Comparison of ENCODE assay signal across 8 cellular contexts in genomic region chr20:8394308-8394945, GRCh38.
DNase-seq lines count a peak whose midpoint lies in the region; ATAC-seq and TF ChIP-seq lines count a peak whose summit lies in the region.

No MANE protein-coding gene starts in this region.

- H3K4me1 ChIP-seq in naive thymus-derived CD4-positive, alpha-beta T cell (ENCODE audit: control insufficient read depth in 2 of 2, insufficient read depth in 2 of 2, low read length in 2 of 2), result no peaks in the 10 kb centered on the region

- H3K4me3 Mint-ChIP-seq in naive thymus-derived CD4-positive, alpha-beta T cell, result no peak overlapping the region

- intact Hi-C loops in naive thymus-derived CD4-positive, alpha-beta T cell (cut with micrococcal nuclease), result loop anchor here in 1 of 2 donors (10.0 kb wide), 1 partner anchor 330 kb away; no protein-coding TSS in a partner anchor

- no peak overlapping the region for H3K27ac Mint-ChIP-seq in naive thymus-derived CD4-positive, alpha-beta T cell

- no peak overlapping the region for H3K4me3 ChIP-seq in naive thymus-derived CD4-positive, alpha-beta T cell (ENCODE audit: low read length)

- H3K36me3 ChIP-seq in naive thymus-derived CD4-positive, alpha-beta T cell (ENCODE audit: control insufficient read depth in 2 of 3, insufficient read depth in 3 of 3, low read length in 3 of 3), result no peaks in the 10 kb centered on the region

- peaks cover 0 to 4% (median 0%) of the 10 kb centered on the region in 11 donors for H3K9me3 Mint-ChIP-seq in naive thymus-derived CD4-positive, alpha-beta T cell

- DNase-seq in NOMO-1 treated with DMSO at 0.1 percent for 48 hours (lab: John Stamatoyannopoulos, UW; ENCODE audit: unreplicated experiment) (peak; percentile 95), NCI-H187 treated with DMSO at 0.1 percent for 48 hours (lab: John Stamatoyannopoulos, UW) (no peak), GM13977 (ENCODE audit: low spot score) (no peak), retina (no peak), NCI-H748 (lab: John Stamatoyannopoulos, UW; ENCODE audit: unreplicated experiment) (no peak)
- no peak for DNase-seq in naive thymus-derived CD4-positive, alpha-beta T cell

- in situ Hi-C loops in GM13977 (cut with MboI; ENCODE audit: low pct_unique_long_range_greater_than_20kb, low sequenced_read_pairs, unreplicated experiment), result no loop called here

- no peaks in the 10 kb centered on the region for H3K9me3 ChIP-seq in naive thymus-derived CD4-positive, alpha-beta T cell (ENCODE audit: control insufficient read depth in 2 of 3, low read length in 3 of 3)

- ATAC-seq in GM18870 (IDR thresholded peaks at IDR 0.05; ENCODE audit: unreplicated experiment) (peak; percentile 92), HG02759 (IDR thresholded peaks at IDR 0.05; ENCODE audit: unreplicated experiment) (peak; percentile 79)
- peak; percentile 83 for ATAC-seq in naive thymus-derived CD4-positive, alpha-beta T cell

- H3K4me1 Mint-ChIP-seq in naive thymus-derived CD4-positive, alpha-beta T cell, result no peaks in the 10 kb centered on the region

- H3K27me3 Mint-ChIP-seq in naive thymus-derived CD4-positive, alpha-beta T cell, result no peaks in the 10 kb centered on the region

- no peak overlapping the region for H3K27ac ChIP-seq in naive thymus-derived CD4-positive, alpha-beta T cell (ENCODE audit: low read depth, low read length)

- POLR2A ChIA-PET in naive thymus-derived CD4-positive, alpha-beta T cell (lab: Charles Lee), result no interaction called here

- CTCF ChIA-PET in naive thymus-derived CD4-positive, alpha-beta T cell (lab: Charles Lee), result interaction anchor here (1.1 kb wide), 1 partner anchor 141 kb away, joined by 4 read pairs; no protein-coding TSS in a partner anchor

- H3K27me3 ChIP-seq in naive thymus-derived CD4-positive, alpha-beta T cell (ENCODE audit: control insufficient read depth in 2 of 2, insufficient read depth in 2 of 2, low read length in 2 of 2), result no peaks in the 10 kb centered on the region

- no peak for TF ChIP-seq CTCF in GM13977 (IDR thresholded peaks at IDR 0.05; ENCODE audit: extremely low read depth, insufficient read depth, missing control alignments)

- no peaks in the 10 kb centered on the region for H3K36me3 Mint-ChIP-seq in naive thymus-derived CD4-positive, alpha-beta T cell
